In genomic region chr13:73218181-73218580, GRCh38 we compare ENCODE assay signal across 18 cellular contexts.
DNase-seq lines count a peak whose midpoint lies in the region; FAIRE-seq and TF ChIP-seq lines count a peak whose summit lies in the region.
"Had no signal": no experiment of that assay in that cellular context is flagged by ENCODE, and none has a peak within 500 bp of the region (broad histone marks: within the 10 kb centered on the region; RNA-seq: fewer than 3 reads in every experiment).

No MANE protein-coding gene starts in this region.

- no peak for TF ChIP-seq RAD21 in H1 (IDR thresholded peaks at IDR 0.05 in 1 of 2, conservative IDR thresholded peaks at IDR 0.05 in 1 of 2; ENCODE audit: low read depth in 2 of 2, low read length in 2 of 2)

- H3K4me1 ChIP-seq in H1 (replicated peaks in 1 of 4; ENCODE audit: control insufficient read depth in 3 of 4, insufficient read depth in 4 of 4, low read length in 3 of 4) = peaks cover 0 to 1% (median under 1%) of the 10 kb centered on the region in 4 experiments; a peak in 1 of 7 replicates
- H3K4me1 ChIP-seq: BE2C had no signal

- H3K79me2 ChIP-seq in H1 (ENCODE audit: control insufficient read depth in 1 of 2, insufficient read depth in 2 of 2, low read length in 2 of 2) = no peaks in the 10 kb centered on the region

- CTCF ChIA-PET in Calu3 (lab: Charles Lee) = no interaction called here
- CTCF ChIA-PET in H1 (lab: Charles Lee; ENCODE audit: partially characterized antibody) = no interaction called here

- H2AFZ ChIP-seq in H1 (ENCODE audit: low read length) = no peak overlapping the region
- H2AFZ ChIP-seq: GM23338 had no signal

- no peak for DNase-seq in Calu3
- DNase-seq in H1 (ENCODE audit: low read depth in 1 of 2, low spot score in 2 of 2) = no peak
- DNase-seq in neural crest cell (ENCODE audit: low read depth, low spot score) = no peak
- DNase-seq in C1 segment of cervical spinal cord (lab: John Stamatoyannopoulos, UW) = no peak
- no peak for DNase-seq in A172 (ENCODE audit: low spot score)
- no peak for DNase-seq in NCI-H524 (lab: John Stamatoyannopoulos, UW)
- DNase-seq: ACHN; BE2C; CD4-positive, alpha-beta T cell; DMS79 treated with DMSO at 0.1 percent for 48 hours; GF-D8; H7; HFFc6; IMR-90 had no signal

- H3K4me3 ChIP-seq in H1 (ENCODE audit: extremely low read depth in 1 of 4, insufficient read depth in 2 of 4, low read depth in 3 of 4, low read length in 4 of 4) = no peak overlapping the region
- H3K4me3 ChIP-seq: GM23338 had no signal

- H3K27ac ChIP-seq in H1 (ENCODE audit: low read depth, low read length) = no peak overlapping the region
- H3K27ac ChIP-seq: C4-2B had no signal

- H3K36me3 Mint-ChIP-seq in Calu3 (ENCODE audit: insufficient read depth, unreplicated experiment) = peaks cover 26% of the 10 kb centered on the region
- no peaks in the 10 kb centered on the region for H3K36me3 Mint-ChIP-seq in neural crest cell (ENCODE audit: low read depth)

- no peak overlapping the region for H3K4ac ChIP-seq in H1 (replicated peaks; ENCODE audit: insufficient read length, low read depth, low read length)

- H3K36me3 ChIP-seq in H1 (ENCODE audit: control insufficient read depth in 2 of 4, insufficient read depth in 4 of 4, low read length in 3 of 4) = no peaks in the 10 kb centered on the region
- H3K36me3 ChIP-seq: BE2C had no signal

- H3K9me3 Mint-ChIP-seq in Calu3 (ENCODE audit: low read depth, unreplicated experiment) (no peaks in the 10 kb centered on the region), neural crest cell (no peaks in the 10 kb centered on the region)
- H3K9me3 Mint-ChIP-seq: CD4-positive, alpha-beta T cell; GM23338; HFFc6 had no signal

- no peak overlapping the region for H2BK20ac ChIP-seq in H1 (ENCODE audit: low read length)

- H3K27me3 Mint-ChIP-seq in Calu3 (ENCODE audit: unreplicated experiment) = no peaks in the 10 kb centered on the region
- H3K27me3 Mint-ChIP-seq in neural crest cell (ENCODE audit: low read depth) = no peaks in the 10 kb centered on the region
- H3K27me3 Mint-ChIP-seq: CD4-positive, alpha-beta T cell had no signal

- FAIRE-seq in H1 (lab: Jason Lieb, UNC) = no peak
- FAIRE-seq: A204.1, HTR-8/SVneo had no signal

- no TSS peak for BruUV-seq in Calu3 (replicated peaks; lab: Mats Ljungman, UMichigan)

- H2BK5ac ChIP-seq in H1 (ENCODE audit: low read depth, low read length) = no peak overlapping the region

- H3K4me1 Mint-ChIP-seq in Calu3 (ENCODE audit: low read depth, unreplicated experiment) = peaks cover 31% of the 10 kb centered on the region
- H3K4me1 Mint-ChIP-seq in neural crest cell = peaks cover 14% of the 10 kb centered on the region

- no peak for TF ChIP-seq POLR2A in H1 (IDR thresholded peaks at IDR 0.05; ENCODE audit: control extremely low read depth in 1 of 2, low read depth in 2 of 2, low read length in 2 of 2)

- TF ChIP-seq CTCF in Calu3 (IDR thresholded peaks at IDR 0.05; ENCODE audit: unreplicated experiment) (no peak), H1 (IDR thresholded peaks at IDR 0.05; ENCODE audit: control extremely low read depth in 1 of 3, insufficient read depth in 1 of 3, low read depth in 1 of 3, low read length in 3 of 3) (no peak), neural crest cell (conservative IDR thresholded peaks at IDR 0.05) (no peak)

- intact Hi-C loops in Calu3 (cut with micrococcal nuclease; ENCODE audit: unreplicated experiment) = loop anchor here (10.0 kb wide), 2 partner anchors 197 to 487 kb away; no protein-coding TSS in a partner anchor

- no peak overlapping the region for H2AK5ac ChIP-seq in H1 (ENCODE audit: low read depth, low read length)

- H3K18ac ChIP-seq in H1 (ENCODE audit: extremely low read depth, low read length) = no peak overlapping the region

- H2BK12ac ChIP-seq in H1 (ENCODE audit: low read depth, low read length) = no peak overlapping the region

- H3K14ac ChIP-seq in H1 (ENCODE audit: insufficient read length) = no peak overlapping the region

- TF ChIP-seq EP300 in H1 (IDR thresholded peaks at IDR 0.05; ENCODE audit: borderline replicate concordance in 1 of 2, low read depth in 2 of 2, low read length in 2 of 2) = no peak

- no peak overlapping the region for H3K4me2 ChIP-seq in H1 (ENCODE audit: insufficient read depth in 1 of 2, low read depth in 2 of 2, low read length in 2 of 2)
- H3K4me2 ChIP-seq: GM23338 had no signal

- H3K4me3 Mint-ChIP-seq in Calu3 (ENCODE audit: low read depth, unreplicated experiment) (no peak overlapping the region), neural crest cell (no peak overlapping the region)
- H3K4me3 Mint-ChIP-seq: CD4-positive, alpha-beta T cell; GM23338; HFFc6 had no signal

- POLR2A ChIA-PET in H1 (lab: Charles Lee; ENCODE audit: partially characterized antibody) = no interaction called here

- H3K27ac Mint-ChIP-seq in Calu3 (ENCODE audit: unreplicated experiment) = peak overlapping the region; percentile 80
- H3K27ac Mint-ChIP-seq in neural crest cell (ENCODE audit: unreplicated experiment) = peak overlapping the region; percentile 36
- H3K27ac Mint-ChIP-seq: CD4-positive, alpha-beta T cell; GM23338; HFFc6 had no signal

- H3K9ac ChIP-seq in H1 (replicated peaks in 1 of 4; ENCODE audit: extremely low read depth in 1 of 4, low read depth in 3 of 4, low read length in 3 of 4) = no peak overlapping the region

- no peak overlapping the region for H4K91ac ChIP-seq in H1 (replicated peaks; ENCODE audit: insufficient read length, low read length)

- H3K23me2 ChIP-seq in H1 (ENCODE audit: low read depth, low read length) = no peaks in the 10 kb centered on the region

- peak overlapping the region; percentile 80; the same call in 1 of the 2 replicates for H4K8ac ChIP-seq in H1 (ENCODE audit: extremely low read depth, insufficient read depth, low read length)

- H4K5ac ChIP-seq in H1 (ENCODE audit: insufficient read length, low read depth, low read length) = no peak overlapping the region

- WGBS in H1 (ENCODE audit: extremely low coverage in 1 of 2, insufficient coverage in 1 of 2, insufficient read length in 1 of 2, insufficient replicate concordance in 2 of 2, low coverage in 1 of 2, low lambda C conversion rate in 2 of 2, missing lambda C conversion rate in 1 of 2), 2 experiments = 80% methylated on average over 1 of the region's 1 CpG; no CpG with 5 or more reads in 1 of the 2 experiments

- no peaks in the 10 kb centered on the region for H4K20me1 ChIP-seq in H1 (replicated peaks in 1 of 2; ENCODE audit: control insufficient read depth in 1 of 2, insufficient read depth in 2 of 2, low read length in 2 of 2)

- no peak overlapping the region for H2BK15ac ChIP-seq in H1 (ENCODE audit: low read length)

- no peak overlapping the region for H3K56ac ChIP-seq in H1 (replicated peaks; ENCODE audit: insufficient read length, low read depth, low read length)

- no peaks in the 10 kb centered on the region for H3K79me1 ChIP-seq in H1 (ENCODE audit: low read depth, low read length)

- no peak overlapping the region for H2BK120ac ChIP-seq in H1 (replicated peaks; ENCODE audit: low read depth, low read length)

- no peaks in the 10 kb centered on the region for H3K9me3 ChIP-seq in H1 (ENCODE audit: insufficient read depth in 2 of 2, low read depth in 1 of 2, low read length in 1 of 2)
- H3K9me3 ChIP-seq: BE2C had no signal

- no peaks in the 10 kb centered on the region for H3K27me3 ChIP-seq in H1 (replicated peaks in 1 of 4; ENCODE audit: control insufficient read depth in 3 of 4, extremely low read depth in 1 of 4, insufficient read depth in 3 of 4, low read length in 3 of 4)

- H3K23ac ChIP-seq in H1 (ENCODE audit: insufficient read length) = no peak overlapping the region

TF ChIP-seq in H1, 55 proteins besides CTCF, POLR2A, EP300 and RAD21 (continues in another document):
- no peak for TF ChIP-seq ZNF274 (IDR thresholded peaks at IDR 0.05; ENCODE audit: borderline replicate concordance, extremely low read depth, low read length)
- TF ChIP-seq NANOG (IDR thresholded peaks at IDR 0.05; ENCODE audit: insufficient read depth, low read depth, low read length, poor library complexity, severe bottlenecking) = no peak
- TF ChIP-seq, protein P1, sequence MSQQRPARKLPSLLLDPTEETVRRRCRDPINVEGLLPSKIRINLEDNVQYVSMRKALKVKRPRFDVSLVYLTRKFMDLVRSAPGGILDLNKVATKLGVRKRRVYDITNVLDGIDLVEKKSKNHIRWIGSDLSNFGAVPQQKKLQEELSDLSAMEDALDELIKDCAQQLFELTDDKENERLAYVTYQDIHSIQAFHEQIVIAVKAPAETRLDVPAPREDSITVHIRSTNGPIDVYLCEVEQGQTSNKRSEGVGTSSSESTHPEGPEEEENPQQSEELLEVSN (IDR thresholded peaks at IDR 0.05) = no peak
- no peak for TF ChIP-seq RFX5 (IDR thresholded peaks at IDR 0.05; ENCODE audit: borderline replicate concordance, low read depth, low read length)
- TF ChIP-seq HDAC6 (IDR thresholded peaks at IDR 0.05; ENCODE audit: low read depth, low read length) = no peak
- TF ChIP-seq, protein P2, sequence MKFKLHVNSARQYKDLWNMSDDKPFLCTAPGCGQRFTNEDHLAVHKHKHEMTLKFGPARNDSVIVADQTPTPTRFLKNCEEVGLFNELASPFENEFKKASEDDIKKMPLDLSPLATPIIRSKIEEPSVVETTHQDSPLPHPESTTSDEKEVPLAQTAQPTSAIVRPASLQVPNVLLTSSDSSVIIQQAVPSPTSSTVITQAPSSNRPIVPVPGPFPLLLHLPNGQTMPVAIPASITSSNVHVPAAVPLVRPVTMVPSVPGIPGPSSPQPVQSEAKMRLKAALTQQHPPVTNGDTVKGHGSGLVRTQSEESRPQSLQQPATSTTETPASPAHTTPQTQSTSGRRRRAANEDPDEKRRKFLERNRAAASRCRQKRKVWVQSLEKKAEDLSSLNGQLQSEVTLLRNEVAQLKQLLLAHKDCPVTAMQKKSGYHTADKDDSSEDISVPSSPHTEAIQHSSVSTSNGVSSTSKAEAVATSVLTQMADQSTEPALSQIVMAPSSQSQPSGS (IDR thresholded peaks at IDR 0.05; ENCODE audit: low read length) = no peak
- TF ChIP-seq EZH2 (IDR thresholded peaks at IDR 0.05; ENCODE audit: low read depth, low read length, severe bottlenecking) = no peak
- no peak for TF ChIP-seq TCF12 (IDR thresholded peaks at IDR 0.05; ENCODE audit: low read depth, low read length)
- no peak for TF ChIP-seq SP1 (IDR thresholded peaks at IDR 0.05; ENCODE audit: low read depth, low read length)
- TF ChIP-seq ASH2L (IDR thresholded peaks at IDR 0.05; ENCODE audit: low read length) = no peak
